ENCODE assay signal across 1 cellular context in the genomic region with DNA sequence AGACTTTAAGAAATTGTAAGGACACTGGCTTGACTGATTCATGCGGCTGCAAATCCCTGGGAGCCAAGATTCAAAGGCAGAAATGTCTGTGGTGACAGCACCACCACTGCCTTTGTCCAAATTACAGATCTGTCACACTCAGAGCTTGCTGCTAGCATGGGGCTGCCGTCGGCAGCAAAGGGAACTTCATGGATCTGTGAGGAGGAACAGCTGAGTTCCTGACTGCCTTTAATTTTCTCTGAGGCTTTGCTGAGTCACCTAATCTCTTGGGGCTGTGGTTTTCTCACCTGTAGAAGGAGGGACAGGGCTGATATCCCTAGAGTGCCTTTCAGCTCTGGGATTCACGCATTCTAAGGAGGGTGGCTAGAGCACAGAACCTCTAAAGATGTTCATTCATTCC.
TF ChIP-seq lines count a peak whose summit lies in the region.

No MANE protein-coding gene starts in this region.

TF ChIP-seq in HCT116, 20 proteins besides CTCF, POLR2A, EP300 and RAD21 (continued from another document):
- TF ChIP-seq, protein P1, sequence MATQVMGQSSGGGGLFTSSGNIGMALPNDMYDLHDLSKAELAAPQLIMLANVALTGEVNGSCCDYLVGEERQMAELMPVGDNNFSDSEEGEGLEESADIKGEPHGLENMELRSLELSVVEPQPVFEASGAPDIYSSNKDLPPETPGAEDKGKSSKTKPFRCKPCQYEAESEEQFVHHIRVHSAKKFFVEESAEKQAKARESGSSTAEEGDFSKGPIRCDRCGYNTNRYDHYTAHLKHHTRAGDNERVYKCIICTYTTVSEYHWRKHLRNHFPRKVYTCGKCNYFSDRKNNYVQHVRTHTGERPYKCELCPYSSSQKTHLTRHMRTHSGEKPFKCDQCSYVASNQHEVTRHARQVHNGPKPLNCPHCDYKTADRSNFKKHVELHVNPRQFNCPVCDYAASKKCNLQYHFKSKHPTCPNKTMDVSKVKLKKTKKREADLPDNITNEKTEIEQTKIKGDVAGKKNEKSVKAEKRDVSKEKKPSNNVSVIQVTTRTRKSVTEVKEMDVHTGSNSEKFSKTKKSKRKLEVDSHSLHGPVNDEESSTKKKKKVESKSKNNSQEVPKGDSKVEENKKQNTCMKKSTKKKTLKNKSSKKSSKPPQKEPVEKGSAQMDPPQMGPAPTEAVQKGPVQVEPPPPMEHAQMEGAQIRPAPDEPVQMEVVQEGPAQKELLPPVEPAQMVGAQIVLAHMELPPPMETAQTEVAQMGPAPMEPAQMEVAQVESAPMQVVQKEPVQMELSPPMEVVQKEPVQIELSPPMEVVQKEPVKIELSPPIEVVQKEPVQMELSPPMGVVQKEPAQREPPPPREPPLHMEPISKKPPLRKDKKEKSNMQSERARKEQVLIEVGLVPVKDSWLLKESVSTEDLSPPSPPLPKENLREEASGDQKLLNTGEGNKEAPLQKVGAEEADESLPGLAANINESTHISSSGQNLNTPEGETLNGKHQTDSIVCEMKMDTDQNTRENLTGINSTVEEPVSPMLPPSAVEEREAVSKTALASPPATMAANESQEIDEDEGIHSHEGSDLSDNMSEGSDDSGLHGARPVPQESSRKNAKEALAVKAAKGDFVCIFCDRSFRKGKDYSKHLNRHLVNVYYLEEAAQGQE (IDR thresholded peaks at IDR 0.05; ENCODE audit: low read depth), result no peak
- TF ChIP-seq SRF (IDR thresholded peaks at IDR 0.05; ENCODE audit: low read depth), result no peak
- TF ChIP-seq, protein P2, sequence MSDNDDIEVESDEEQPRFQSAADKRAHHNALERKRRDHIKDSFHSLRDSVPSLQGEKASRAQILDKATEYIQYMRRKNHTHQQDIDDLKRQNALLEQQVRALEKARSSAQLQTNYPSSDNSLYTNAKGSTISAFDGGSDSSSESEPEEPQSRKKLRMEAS (IDR thresholded peaks at IDR 0.05), result no peak
- no peak for TF ChIP-seq CEBPB (IDR thresholded peaks at IDR 0.05; ENCODE audit: low read depth)
TF ChIP-seq in HCT116: peak in this region for 0.
